In the genomic region with DNA sequence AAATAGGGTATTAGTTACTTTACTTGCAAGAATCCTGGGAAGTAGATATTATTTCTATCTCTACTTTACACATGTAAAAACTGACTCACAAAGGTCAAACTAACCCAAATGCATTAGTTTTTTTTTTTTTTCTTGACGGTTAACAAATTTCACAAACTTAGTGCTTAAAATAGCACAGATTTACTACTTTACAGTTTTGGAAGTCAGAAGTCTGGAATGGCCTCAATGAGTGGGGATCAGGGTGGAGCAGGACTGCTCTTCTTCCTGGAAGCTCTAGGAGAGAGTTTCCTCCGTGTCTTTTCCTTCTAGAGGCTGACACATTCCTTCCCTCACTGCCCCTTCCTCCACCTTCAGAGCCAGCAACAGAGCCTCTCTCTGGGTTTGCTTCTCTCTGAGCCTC, we compare ENCODE assay signal across 19 cellular contexts.
DNase-seq lines count a peak whose midpoint lies in the region; ATAC-seq and TF ChIP-seq lines count a peak whose summit lies in the region.
"Had no signal": no experiment of that assay in that cellular context is flagged by ENCODE, and none has a peak within 500 bp of the region (broad histone marks: within the 10 kb centered on the region; RNA-seq: fewer than 3 reads in every experiment).

No MANE protein-coding gene starts in this region.

- in situ Hi-C loops in brain microvascular endothelial cell (cut with HindIII; ENCODE audit: low pct_ligation_motif_present, low sequenced_read_pairs), result no loop called here

- H3K9me3 ChIP-seq in mesodermal cell (ENCODE audit: control insufficient read depth, low read length) (peaks cover 8% of the 10 kb centered on the region), stomach (no peaks in the 10 kb centered on the region)
- H3K9me3 ChIP-seq: mucosa of descending colon had no signal

- peaks cover 3% of the 10 kb centered on the region for H3K27me3 Mint-ChIP-seq in GM23338 (ENCODE audit: insufficient read depth, low read depth, poor library complexity)
- H3K27me3 Mint-ChIP-seq in brain, result peaks cover 17% of the 10 kb centered on the region

- no peaks in the 10 kb centered on the region for H3K79me2 ChIP-seq in GM23338 (replicated peaks; ENCODE audit: insufficient read depth)

- peak; percentile 42; the same call in 1 of the 3 replicates for ATAC-seq in GM23338
- ATAC-seq in HG02938 (IDR thresholded peaks at IDR 0.05; ENCODE audit: unreplicated experiment), result no peak
- ATAC-seq: activated CD8-positive, alpha-beta memory T cell treated with anti-CD3 and anti-CD28 coated beads, Interleukin-2, amount 10 ng/mL, durations not matched to agents 7 days and 5 days; effector memory CD8-positive, alpha-beta T cell; mucosa of descending colon; WTC11 had no signal

- H4K20me1 ChIP-seq in GM23338 (replicated peaks; ENCODE audit: insufficient read depth), result no peaks in the 10 kb centered on the region

- peaks cover 2% of the 10 kb centered on the region; the same call in 1 of the 3 replicates for H3K36me3 Mint-ChIP-seq in GM23338 (ENCODE audit: low read depth)
- no peaks in the 10 kb centered on the region for H3K36me3 Mint-ChIP-seq in brain
- H3K36me3 Mint-ChIP-seq: activated CD8-positive, alpha-beta memory T cell treated with anti-CD3 and anti-CD28 coated beads, Interleukin-2, amount 10 ng/mL, durations not matched to agents 7 days and 5 days had no signal

- no peak overlapping the region for H3K4me3 Mint-ChIP-seq in GM23338
- no peak overlapping the region for H3K4me3 Mint-ChIP-seq in brain
- H3K4me3 Mint-ChIP-seq: activated CD8-positive, alpha-beta memory T cell treated with anti-CD3 and anti-CD28 coated beads, Interleukin-2, amount 10 ng/mL, durations not matched to agents 7 days and 5 days; effector memory CD8-positive, alpha-beta T cell; WTC11 had no signal

- intact Hi-C loops in stomach (cut with DNase I; ENCODE audit: low total_unique reads), result no loop called here

- no peak overlapping the region for H3K4me2 ChIP-seq in GM23338
- H3K4me2 ChIP-seq: PC-9 had no signal

- DNase-seq in GM23338 (ENCODE audit: low spot score) (no peak), stomach (no peak), brain microvascular endothelial cell (no peak), NCI-H1436 treated with DMSO at 0.1 percent for 48 hours (lab: John Stamatoyannopoulos, UW) (no peak), A172 (ENCODE audit: low spot score) (no peak)
- DNase-seq: activated CD8-positive, alpha-beta memory T cell treated with anti-CD3 and anti-CD28 coated beads, Interleukin-2, amount 10 ng/mL, durations not matched to agents 7 days and 5 days; activated gamma-delta T cell treated with Interleukin-2 at 50 U/mL for 16 hours; effector memory CD8-positive, alpha-beta T cell; glutamatergic neuron; mucosa of descending colon; NCI-H1930; NCI-H524 treated with DMSO at 0.1 percent for 48 hours; PC-9; stimulated activated CD8-positive, alpha-beta memory T cell treated with anti-CD3 and anti-CD28 coated beads, Interleukin-4, amount 100 ng/mL, for 48 hours had no signal

- H3K4me1 Mint-ChIP-seq in GM23338 (peaks cover 16% of the 10 kb centered on the region), brain (peaks cover 38% of the 10 kb centered on the region)
- H3K4me1 Mint-ChIP-seq: activated CD8-positive, alpha-beta memory T cell treated with anti-CD3 and anti-CD28 coated beads, Interleukin-2, amount 10 ng/mL, durations not matched to agents 7 days and 5 days had no signal

- H3K9me2 ChIP-seq in GM23338 (ENCODE audit: insufficient read depth), result no peaks in the 10 kb centered on the region

- TF ChIP-seq EP300 in stomach (IDR thresholded peaks at IDR 0.05), result no peak

- 0% methylated on average over 1 of the region's 2 CpGs; no CpG with 5 or more reads in 1 of the 2 experiments for WGBS in mesodermal cell (ENCODE audit: insufficient coverage in 2 of 2), 2 experiments
- 37 to 50% (median 46%) methylated on average over 2 of the region's 2 CpGs for WGBS in stomach, 5 donors

- TF ChIP-seq CTCF in GM23338 (conservative IDR thresholded peaks at IDR 0.05; ENCODE audit: low read depth in 2 of 2) (no peak), brain (conservative IDR thresholded peaks at IDR 0.05) (no peak), stomach (IDR thresholded peaks at IDR 0.05) (no peak), brain microvascular endothelial cell (IDR thresholded peaks at IDR 0.05; ENCODE audit: low read depth, low read length, missing control alignments) (no peak)

- no peak for TF ChIP-seq POLR2A in stomach (IDR thresholded peaks at IDR 0.05)

- no peak overlapping the region; the same call in 1 of the 2 replicates for H2AFZ ChIP-seq in GM23338
- H2AFZ ChIP-seq: PC-9 had no signal

- no peaks in the 10 kb centered on the region for H3K36me3 ChIP-seq in GM23338 (ENCODE audit: insufficient read depth)
- H3K36me3 ChIP-seq in mesodermal cell (ENCODE audit: control insufficient read depth, insufficient read depth, low read length), result no peaks in the 10 kb centered on the region
- H3K36me3 ChIP-seq in stomach, result no peaks in the 10 kb centered on the region
- no peaks in the 10 kb centered on the region for H3K36me3 ChIP-seq in brain microvascular endothelial cell (replicated peaks)
- H3K36me3 ChIP-seq: cardiac muscle cell had no signal

- H3K27ac Mint-ChIP-seq in GM23338 (no peak overlapping the region), brain (peak overlapping the region in 3 of 5 experiments; percentile 14 to 80 (median 16))
- H3K27ac Mint-ChIP-seq: activated CD8-positive, alpha-beta memory T cell treated with anti-CD3 and anti-CD28 coated beads, Interleukin-2, amount 10 ng/mL, durations not matched to agents 7 days and 5 days; effector memory CD8-positive, alpha-beta T cell; WTC11 had no signal

- H3K27me3 ChIP-seq in GM23338 (ENCODE audit: insufficient read depth) (no peaks in the 10 kb centered on the region), stomach (no peaks in the 10 kb centered on the region), brain microvascular endothelial cell (replicated peaks) (no peaks in the 10 kb centered on the region)
- H3K27me3 ChIP-seq: cardiac muscle cell had no signal

- H3K27ac ChIP-seq in GM23338 (ENCODE audit: low read depth) (no peak overlapping the region), mesodermal cell (ENCODE audit: low read depth, low read length, severe bottlenecking) (peak overlapping the region; percentile 93), stomach (peak overlapping the region in 4 of 5 donors; percentile 5 to 70 (median 50)), brain microvascular endothelial cell (no peak overlapping the region)
- H3K27ac ChIP-seq: cardiac muscle cell, PC-9 had no signal

- H3K4me1 ChIP-seq in GM23338 (ENCODE audit: insufficient read depth), result peaks cover 8% of the 10 kb centered on the region
- H3K4me1 ChIP-seq in mesodermal cell (ENCODE audit: control insufficient read depth, insufficient read depth, low read length, poor library complexity, severe bottlenecking), result peaks cover 47% of the 10 kb centered on the region
- peaks cover 0 to 36% (median 11%) of the 10 kb centered on the region in 4 donors for H3K4me1 ChIP-seq in stomach

- H3K4me3 ChIP-seq in GM23338, result no peak overlapping the region
- H3K4me3 ChIP-seq in mesodermal cell (ENCODE audit: extremely low read depth, insufficient read depth, low read length, poor library complexity, severe bottlenecking), result no peak overlapping the region
- H3K4me3 ChIP-seq in stomach, result no peak overlapping the region
- no peak overlapping the region for H3K4me3 ChIP-seq in brain microvascular endothelial cell (ENCODE audit: low read depth, low read length)
- H3K4me3 ChIP-seq: cardiac muscle cell, mucosa of descending colon, PC-9 had no signal

- H3K9me3 Mint-ChIP-seq in GM23338 (peaks cover 2% of the 10 kb centered on the region; the same call in 2 of the 3 replicates), brain (peaks cover 0 to 5% (median 0%) of the 10 kb centered on the region in 5 experiments)
- H3K9me3 Mint-ChIP-seq: effector memory CD8-positive, alpha-beta T cell had no signal

- no peaks in the 10 kb centered on the region for H3F3A ChIP-seq in GM23338 (replicated peaks; ENCODE audit: low read depth)

TF ChIP-seq in GM23338, 12 proteins besides CTCF, POLR2A, EP300 and RAD21:
- TF ChIP-seq ZNF114 (CRISPR knock-in tag; IDR thresholded peaks at IDR 0.05), result no peak

Comparison
In these comparisons a context has a peak if more than half of its experiments do, and no peak if none do; other contexts are left out.
1. H3K27ac ChIP-seq: peak in mesodermal cell (single experiment) and stomach (4 of 5); none in GM23338 (single experiment) and brain microvascular endothelial cell (single experiment).